In the genomic region with DNA sequence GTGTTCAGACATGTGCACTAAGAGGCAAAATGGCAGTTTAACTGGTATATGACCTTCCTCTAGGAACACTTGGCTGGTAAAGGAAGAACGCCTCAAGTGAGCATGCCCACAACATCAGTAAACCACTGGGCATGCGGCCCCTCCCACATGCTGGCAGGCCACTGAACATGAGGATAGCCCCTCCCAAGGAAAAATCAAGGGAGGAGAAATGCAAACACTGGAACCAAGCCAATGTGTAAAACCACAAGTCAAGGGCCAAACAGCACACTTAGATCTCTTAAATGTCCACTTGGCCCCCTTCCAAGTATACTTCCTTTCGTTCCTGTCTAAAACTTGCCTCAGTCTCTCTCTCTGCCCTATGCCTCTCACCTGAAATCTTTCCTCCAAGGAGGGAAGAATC, we compare ENCODE assay signal across 18 cellular contexts.
DNase-seq lines count a peak whose midpoint lies in the region; ATAC-seq and TF ChIP-seq lines count a peak whose summit lies in the region.
"Had no signal": no experiment of that assay in that cellular context is flagged by ENCODE, and none has a peak within 500 bp of the region (broad histone marks: within the 10 kb centered on the region; RNA-seq: fewer than 3 reads in every experiment).

No MANE protein-coding gene starts in this region.

- H3K79me2 ChIP-seq in PC-3 (ENCODE audit: low read length), result no peaks in the 10 kb centered on the region

- H3K4me1 Mint-ChIP-seq in stimulated activated naive CD8-positive, alpha-beta T cell treated with anti-CD3 and anti-CD28 coated beads, Interleukin-15, amount 100 ng/mL, for 72 hours, result peaks cover 5% of the 10 kb centered on the region
- peaks cover 3% of the 10 kb centered on the region for H3K4me1 Mint-ChIP-seq in activated CD8-positive, alpha-beta T cell treated with anti-CD3 and anti-CD28 coated beads for 36 hours (ENCODE audit: low read depth)

- H3K9ac ChIP-seq in PC-3 (ENCODE audit: low read length), result no peak overlapping the region

- DNase-seq in Caki2 (ENCODE audit: low read depth) (peak; percentile 69), HT1080 (ENCODE audit: low read depth) (peak; percentile 56), PC-3 (peak; percentile 44), epithelial cell of esophagus (ENCODE audit: low read depth) (peak; percentile 5), sciatic nerve (ENCODE audit: low spot score) (no peak)
- DNase-seq in stimulated activated CD4-positive, alpha-beta T cell treated with anti-CD3 and anti-CD28 coated beads, Interleukin-4, amount 100 ng/mL, for 1 hour, result no peak
- DNase-seq in stimulated activated naive CD8-positive, alpha-beta T cell treated with anti-CD3 and anti-CD28 coated beads, Interleukin-15, amount 100 ng/mL, for 72 hours, result no peak
- DNase-seq in activated CD8-positive, alpha-beta T cell treated with anti-CD3 and anti-CD28 coated beads for 36 hours, result no peak
- DNase-seq: activated CD4-positive, alpha-beta T cell treated with anti-CD3 and anti-CD28 coated beads, Interleukin-2, amount 10 ng/mL, durations not matched to agents 7 days and 5 days; activated naive CD8-positive, alpha-beta T cell treated with anti-CD3 and anti-CD28 coated beads, Interleukin-2, amount 10 ng/mL, durations not matched to agents 7 days and 5 days; activated T-cell treated with anti-CD3 and anti-CD28 coated beads, Interleukin-2, amount 50 U/mL, for 1 hour; NCI-H1436; occipital lobe; SHP77 treated with DMSO at 0.1 percent for 48 hours; stimulated activated naive CD4-positive, alpha-beta T cell; T-helper 9 cell had no signal

- H3K4me1 ChIP-seq in PC-3 (ENCODE audit: insufficient read depth, low read length), result 0 out of 2 replicates have a peak, but pooled peaks cover 3% of the 10 kb centered on the region
- H3K4me1 ChIP-seq: vagina had no signal

- H3F3A ChIP-seq in PC-3 (ENCODE audit: low read length, unreplicated experiment), result no peaks in the 10 kb centered on the region

- no peaks in the 10 kb centered on the region for H3K36me3 Mint-ChIP-seq in activated CD8-positive, alpha-beta T cell treated with anti-CD3 and anti-CD28 coated beads for 36 hours (ENCODE audit: low read depth)
- H3K36me3 Mint-ChIP-seq: activated naive CD8-positive, alpha-beta T cell treated with anti-CD3 and anti-CD28 coated beads, Interleukin-2, amount 10 ng/mL, durations not matched to agents 7 days and 5 days had no signal

- POLR2A ChIA-PET in PC-3 (lab: Charles Lee; ENCODE audit: unreplicated experiment), result no interaction called here
- POLR2A ChIA-PET in activated CD8-positive, alpha-beta T cell treated with anti-CD3 and anti-CD28 coated beads for 36 hours (lab: Charles Lee), result no interaction called here

- in situ Hi-C loops in Caki2 (cut with HindIII; ENCODE audit: low pct_unique_long_range_greater_than_20kb, low sequenced_read_pairs), result no loop called here

- no peak overlapping the region for H2AFZ ChIP-seq in PC-3 (ENCODE audit: low read length)

- no peak overlapping the region for H3K4me2 ChIP-seq in PC-3 (ENCODE audit: low read length)

- no peak overlapping the region for H3K27ac Mint-ChIP-seq in stimulated activated naive CD8-positive, alpha-beta T cell treated with anti-CD3 and anti-CD28 coated beads, Interleukin-15, amount 100 ng/mL, for 72 hours
- H3K27ac Mint-ChIP-seq in activated CD8-positive, alpha-beta T cell treated with anti-CD3 and anti-CD28 coated beads for 36 hours, result no peak overlapping the region
- H3K27ac Mint-ChIP-seq: activated CD4-positive, alpha-beta T cell treated with anti-CD3 and anti-CD28 coated beads, Interleukin-2, amount 10 ng/mL, durations not matched to agents 7 days and 5 days; activated naive CD8-positive, alpha-beta T cell treated with anti-CD3 and anti-CD28 coated beads, Interleukin-2, amount 10 ng/mL, durations not matched to agents 7 days and 5 days had no signal

- BruUV-seq in PC-3 (replicated peaks; lab: Mats Ljungman, UMichigan), result no TSS peak

- TF ChIP-seq CTCF in PC-3 (conservative IDR thresholded peaks at IDR 0.05; ENCODE audit: low read depth, low read length) (no peak), epithelial cell of esophagus (IDR thresholded peaks at IDR 0.05; ENCODE audit: insufficient read depth, low read depth, low read length, missing control alignments) (no peak)
- TF ChIP-seq CTCF in activated CD8-positive, alpha-beta T cell treated with anti-CD3 and anti-CD28 coated beads for 36 hours (IDR thresholded peaks at IDR 0.05), result no peak

- no peaks in the 10 kb centered on the region for H4K20me1 ChIP-seq in PC-3 (ENCODE audit: low read length)

- ATAC-seq in PC-3 (no peak), sciatic nerve (no peak)
- ATAC-seq in stimulated activated naive CD8-positive, alpha-beta T cell treated with anti-CD3 and anti-CD28 coated beads, Interleukin-15, amount 100 ng/mL, for 72 hours, result no peak
- ATAC-seq in activated CD8-positive, alpha-beta T cell treated with anti-CD3 and anti-CD28 coated beads for 36 hours, result no peak
- ATAC-seq: HepG2 had no signal

- CTCF ChIA-PET in PC-3 (lab: Charles Lee), result no interaction called here
- CTCF ChIA-PET in activated CD8-positive, alpha-beta T cell treated with anti-CD3 and anti-CD28 coated beads for 36 hours (lab: Charles Lee), result no interaction called here

- H3K4me3 ChIP-seq in PC-3 (ENCODE audit: low read length) (no peak overlapping the region), epithelial cell of esophagus (ENCODE audit: low read length) (no peak overlapping the region)
- H3K4me3 ChIP-seq: vagina had no signal

- no peaks in the 10 kb centered on the region for H3K36me3 ChIP-seq in PC-3 (ENCODE audit: low read depth, low read length)
- H3K36me3 ChIP-seq: vagina had no signal

- peaks cover 4 to 6% of the 10 kb centered on the region in 2 donors for H3K9me3 Mint-ChIP-seq in stimulated activated naive CD8-positive, alpha-beta T cell treated with anti-CD3 and anti-CD28 coated beads, Interleukin-15, amount 100 ng/mL, for 72 hours
- peaks cover 3% of the 10 kb centered on the region for H3K9me3 Mint-ChIP-seq in activated CD8-positive, alpha-beta T cell treated with anti-CD3 and anti-CD28 coated beads for 36 hours
- H3K9me3 Mint-ChIP-seq: activated CD4-positive, alpha-beta T cell treated with anti-CD3 and anti-CD28 coated beads, Interleukin-2, amount 10 ng/mL, durations not matched to agents 7 days and 5 days had no signal

- H3K4me3 Mint-ChIP-seq in stimulated activated naive CD8-positive, alpha-beta T cell treated with anti-CD3 and anti-CD28 coated beads, Interleukin-15, amount 100 ng/mL, for 72 hours, result no peak overlapping the region
- H3K4me3 Mint-ChIP-seq in activated CD8-positive, alpha-beta T cell treated with anti-CD3 and anti-CD28 coated beads for 36 hours, result no peak overlapping the region
- H3K4me3 Mint-ChIP-seq: activated CD4-positive, alpha-beta T cell treated with anti-CD3 and anti-CD28 coated beads, Interleukin-2, amount 10 ng/mL, durations not matched to agents 7 days and 5 days; activated naive CD8-positive, alpha-beta T cell treated with anti-CD3 and anti-CD28 coated beads, Interleukin-2, amount 10 ng/mL, durations not matched to agents 7 days and 5 days had no signal

- H3K27ac ChIP-seq in PC-3 (ENCODE audit: low read length), result no peak overlapping the region
- H3K27ac ChIP-seq: vagina had no signal

- intact Hi-C loops in PC-3 (cut with micrococcal nuclease), result no loop called here
- intact Hi-C loops in sciatic nerve (cut with DNase I), result no loop called here
- intact Hi-C loops in activated CD8-positive, alpha-beta T cell treated with anti-CD3 and anti-CD28 coated beads for 36 hours (cut with micrococcal nuclease), result no loop called here

- H3K27me3 ChIP-seq in PC-3 (ENCODE audit: low read length), result no peaks in the 10 kb centered on the region
- H3K27me3 ChIP-seq: vagina had no signal

- H3K9me2 ChIP-seq in PC-3 (replicated peaks; ENCODE audit: low read length), result no peaks in the 10 kb centered on the region

- no peaks in the 10 kb centered on the region for H3K9me3 ChIP-seq in PC-3 (ENCODE audit: low read length)
- H3K9me3 ChIP-seq: vagina had no signal

- no peaks in the 10 kb centered on the region for H3K27me3 Mint-ChIP-seq in stimulated activated naive CD8-positive, alpha-beta T cell treated with anti-CD3 and anti-CD28 coated beads, Interleukin-15, amount 100 ng/mL, for 72 hours
- no peaks in the 10 kb centered on the region for H3K27me3 Mint-ChIP-seq in activated CD8-positive, alpha-beta T cell treated with anti-CD3 and anti-CD28 coated beads for 36 hours
- H3K27me3 Mint-ChIP-seq: activated CD4-positive, alpha-beta T cell treated with anti-CD3 and anti-CD28 coated beads, Interleukin-2, amount 10 ng/mL, durations not matched to agents 7 days and 5 days; activated naive CD8-positive, alpha-beta T cell treated with anti-CD3 and anti-CD28 coated beads, Interleukin-2, amount 10 ng/mL, durations not matched to agents 7 days and 5 days had no signal

Comparison
In these comparisons a context has a peak if more than half of its experiments do, and no peak if none do; other contexts are left out.
1. DNase-seq: peak in Caki2 (single experiment), HT1080 (single experiment), PC-3 (single experiment) and epithelial cell of esophagus (single experiment); none in sciatic nerve (single experiment), stimulated activated CD4-positive, alpha-beta T cell treated with anti-CD3 and anti-CD28 coated beads, Interleukin-4, amount 100 ng/mL, for 1 hour (single experiment), stimulated activated naive CD8-positive, alpha-beta T cell treated with anti-CD3 and anti-CD28 coated beads, Interleukin-15, amount 100 ng/mL, for 72 hours (0 of 2) and activated CD8-positive, alpha-beta T cell treated with anti-CD3 and anti-CD28 coated beads for 36 hours (single experiment).